8 cellular contexts compared by ENCODE assay signal in genomic region chr22:45413368-45414211, GRCh38. TPM values are rescaled to one million over a fixed set of nuclear protein-coding genes. Genes with fewer than 3 reads are reported as not detected.
DNase-seq lines count a peak whose midpoint lies in the region; TF ChIP-seq lines count a peak whose summit lies in the region.

A gene with protein sequence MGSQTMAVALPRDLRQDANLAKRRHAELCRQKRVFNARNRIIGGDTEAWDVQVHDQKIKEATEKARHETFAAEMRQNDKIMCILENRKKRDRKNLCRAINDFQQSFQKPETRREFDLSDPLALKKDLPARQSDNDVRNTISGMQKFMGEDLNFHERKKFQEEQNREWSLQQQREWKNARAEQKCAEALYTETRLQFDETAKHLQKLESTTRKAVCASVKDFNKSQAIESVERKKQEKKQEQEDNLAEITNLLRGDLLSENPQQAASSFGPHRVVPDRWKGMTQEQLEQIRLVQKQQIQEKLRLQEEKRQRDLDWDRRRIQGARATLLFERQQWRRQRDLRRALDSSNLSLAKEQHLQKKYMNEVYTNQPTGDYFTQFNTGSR (plus strand): TSS chr22:45413693. CDS start chr22:45413887, 194 bp downstream.
A gene with protein sequence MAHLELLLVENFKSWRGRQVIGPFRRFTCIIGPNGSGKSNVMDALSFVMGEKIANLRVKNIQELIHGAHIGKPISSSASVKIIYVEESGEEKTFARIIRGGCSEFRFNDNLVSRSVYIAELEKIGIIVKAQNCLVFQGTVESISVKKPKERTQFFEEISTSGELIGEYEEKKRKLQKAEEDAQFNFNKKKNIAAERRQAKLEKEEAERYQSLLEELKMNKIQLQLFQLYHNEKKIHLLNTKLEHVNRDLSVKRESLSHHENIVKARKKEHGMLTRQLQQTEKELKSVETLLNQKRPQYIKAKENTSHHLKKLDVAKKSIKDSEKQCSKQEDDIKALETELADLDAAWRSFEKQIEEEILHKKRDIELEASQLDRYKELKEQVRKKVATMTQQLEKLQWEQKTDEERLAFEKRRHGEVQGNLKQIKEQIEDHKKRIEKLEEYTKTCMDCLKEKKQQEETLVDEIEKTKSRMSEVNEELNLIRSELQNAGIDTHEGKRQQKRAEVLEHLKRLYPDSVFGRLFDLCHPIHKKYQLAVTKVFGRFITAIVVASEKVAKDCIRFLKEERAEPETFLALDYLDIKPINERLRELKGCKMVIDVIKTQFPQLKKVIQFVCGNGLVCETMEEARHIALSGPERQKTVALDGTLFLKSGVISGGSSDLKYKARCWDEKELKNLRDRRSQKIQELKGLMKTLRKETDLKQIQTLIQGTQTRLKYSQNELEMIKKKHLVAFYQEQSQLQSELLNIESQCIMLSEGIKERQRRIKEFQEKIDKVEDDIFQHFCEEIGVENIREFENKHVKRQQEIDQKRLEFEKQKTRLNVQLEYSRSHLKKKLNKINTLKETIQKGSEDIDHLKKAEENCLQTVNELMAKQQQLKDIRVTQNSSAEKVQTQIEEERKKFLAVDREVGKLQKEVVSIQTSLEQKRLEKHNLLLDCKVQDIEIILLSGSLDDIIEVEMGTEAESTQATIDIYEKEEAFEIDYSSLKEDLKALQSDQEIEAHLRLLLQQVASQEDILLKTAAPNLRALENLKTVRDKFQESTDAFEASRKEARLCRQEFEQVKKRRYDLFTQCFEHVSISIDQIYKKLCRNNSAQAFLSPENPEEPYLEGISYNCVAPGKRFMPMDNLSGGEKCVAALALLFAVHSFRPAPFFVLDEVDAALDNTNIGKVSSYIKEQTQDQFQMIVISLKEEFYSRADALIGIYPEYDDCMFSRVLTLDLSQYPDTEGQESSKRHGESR (minus strand): TSS chr22:45413599. CDS start chr22:45413567, 32 bp downstream.

- H3K9ac ChIP-seq in mucosa of stomach (ENCODE audit: low read length): peak within 1 kb of the TSS; percentile 74

- no peaks in the 10 kb centered on the region for H3K9me3 ChIP-seq in esophagus (ENCODE audit: control insufficient read depth in 2 of 2, insufficient read depth in 1 of 2, low read depth in 1 of 2, low read length in 1 of 2)
- no peaks in the 10 kb centered on the region for H3K9me3 ChIP-seq in mucosa of stomach (ENCODE audit: control insufficient read depth, low read length)

- POLR2A ChIA-PET in AG04449 (lab: Yijun Ruan, JAX): no interaction called here

- CTCF ChIA-PET in AG04449 (lab: Yijun Ruan, JAX): interaction anchor here (0.8 to 0.9 kb wide), 4 partner anchors 10 to 140 kb away, joined by 3 to 5 read pairs (median 4); no protein-coding TSS in a partner anchor

- peaks cover 21% of the 10 kb centered on the region for H3K27me3 ChIP-seq in H7 (ENCODE audit: control insufficient read depth, insufficient read depth, low read length)
- no peaks in the 10 kb centered on the region for H3K27me3 ChIP-seq in esophagus (ENCODE audit: control insufficient read depth in 1 of 2, insufficient read depth in 2 of 2, low read length in 2 of 2)
- no peaks in the 10 kb centered on the region for H3K27me3 ChIP-seq in mucosa of stomach (ENCODE audit: control insufficient read depth, insufficient read depth, low read length)

- H3K36me3 ChIP-seq in H7 (replicated peaks; ENCODE audit: control insufficient read depth, insufficient read depth, low read length): no peaks in the 10 kb centered on the region
- H3K36me3 ChIP-seq in esophagus (ENCODE audit: control insufficient read depth in 2 of 2, insufficient read depth in 2 of 2, low read length in 1 of 2): peaks cover 0 to under 1% of the 10 kb centered on the region in 2 donors
- no peaks in the 10 kb centered on the region for H3K36me3 ChIP-seq in mucosa of stomach (ENCODE audit: control insufficient read depth, insufficient read depth, low read length)

- H3K4me3 ChIP-seq in AG04449 (ENCODE audit: low read depth, low read length): peak within 1 kb of the TSS; percentile 64
- peak within 1 kb of the TSS; percentile 46 for H3K4me3 ChIP-seq in H7 (ENCODE audit: insufficient read depth, low read depth, low read length)
- H3K4me3 ChIP-seq in esophagus (ENCODE audit: low read depth in 1 of 2, low read length in 2 of 2): peak within 1 kb of the TSS; percentile 49 to 59
- H3K4me3 ChIP-seq in mucosa of stomach (ENCODE audit: low read length): peak within 1 kb of the TSS; percentile 80

- peak within 1 kb of the TSS; percentile 8 to 32 for H3K27ac ChIP-seq in esophagus (ENCODE audit: low read depth in 2 of 2, low read length in 1 of 2)

- WGBS in esophagus, 2 donors: 11 to 15% methylated on average over 67 to 68 of the region's 68 CpGs

- no peak for TF ChIP-seq CTCF in AG04449 (IDR thresholded peaks at IDR 0.05; ENCODE audit: insufficient read depth, low read length, missing control alignments)

- DNase-seq in AG04449 (ENCODE audit: low read depth, low spot score) (no peak), H7 (peak; percentile 92), NCI-H774 (lab: John Stamatoyannopoulos, UW) (peak; percentile 86), activated T-cell treated with anti-CD3 and anti-CD28 coated beads for 4 hours (peak; percentile 74), NCI-H128 (lab: John Stamatoyannopoulos, UW; ENCODE audit: unreplicated experiment) (no peak)
- DNase-seq in stimulated activated CD8-positive, alpha-beta memory T cell treated with anti-CD3 and anti-CD28 coated beads, Interleukin-2, amount 100 ng/mL, for 1 hour (ENCODE audit: low read depth in 2 of 2): peak; percentile 54 to 70

- peaks cover 6 to 12% of the 10 kb centered on the region in 2 donors for H3K4me1 ChIP-seq in esophagus (ENCODE audit: control insufficient read depth in 2 of 2, insufficient read depth in 2 of 2, low read length in 1 of 2)
- H3K4me1 ChIP-seq in mucosa of stomach (ENCODE audit: control insufficient read depth, insufficient read depth, low read length): peaks cover 6% of the 10 kb centered on the region

RNA-seq across cellular contexts. Expression of the first gene that starts in this region (rescaled TPM):
- total RNA-seq in H7 (2014; rRNA removed; shearing (Covaris generic)): 1.9 and 2.2 TPM in 2 replicates
- polyA plus RNA-seq in esophagus: 1 to 10 TPM; 1.3 to 1.5 TPM

RNA-seq across cellular contexts. Expression of the second gene that starts in this region (rescaled TPM):
- 0.07 TPM in 1 of 2 replicates, not detected in the other for total RNA-seq in H7 (2014; rRNA removed; shearing (Covaris generic))
- under 1 TPM in 1 of 2 donors, not detected in 1; 0.04 TPM for polyA plus RNA-seq in esophagus

Comparison
In these comparisons a context has a peak if more than half of its experiments do, and no peak if none do; other contexts are left out.
1. DNase-seq: peak in H7 (single experiment), NCI-H774 (single experiment), activated T-cell treated with anti-CD3 and anti-CD28 coated beads for 4 hours (single experiment) and stimulated activated CD8-positive, alpha-beta memory T cell treated with anti-CD3 and anti-CD28 coated beads, Interleukin-2, amount 100 ng/mL, for 1 hour (2 of 2); none in AG04449 (single experiment) and NCI-H128 (single experiment).
2. Peak in every context shown above with its lines, with median percentiles within 50 percentile points of each other: H3K4me3 ChIP-seq.